In the genomic region with DNA sequence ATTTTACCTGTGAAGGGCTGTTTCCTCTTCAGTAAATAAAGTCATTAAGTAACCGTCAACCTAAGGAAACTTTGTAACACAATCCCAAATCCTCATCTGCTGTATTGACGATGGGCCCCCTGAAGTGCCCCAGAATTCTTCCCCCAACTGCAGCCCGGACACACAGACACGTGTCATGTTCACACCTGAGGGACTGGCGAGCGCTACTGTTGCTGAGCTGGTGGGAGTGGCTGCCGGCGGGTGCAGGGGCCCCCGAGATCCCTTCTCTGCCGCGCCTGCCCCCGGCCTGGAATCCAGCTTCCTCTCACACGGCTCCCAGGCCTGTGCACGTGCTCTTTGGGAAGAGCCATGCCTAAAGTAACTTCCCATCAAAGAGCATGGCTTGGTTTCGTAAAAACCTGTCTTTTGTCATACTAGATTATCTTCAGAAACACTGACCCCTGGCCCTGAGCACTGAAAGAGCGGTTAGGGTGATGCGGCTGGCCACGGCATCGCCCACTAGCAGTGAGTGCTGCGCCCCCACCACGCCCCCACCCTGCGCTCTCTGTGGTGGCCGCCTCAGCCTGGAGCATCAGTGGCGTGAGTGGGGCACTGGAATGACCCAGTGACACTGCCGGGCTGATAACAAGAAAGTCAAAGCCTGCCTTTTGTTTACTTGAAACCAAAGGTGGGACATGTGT, we compare ENCODE assay signal across 11 cellular contexts.
"Had no signal": no experiment of that assay in that cellular context is flagged by ENCODE, and none has a peak within 500 bp of the region (broad histone marks: within the 10 kb centered on the region; RNA-seq: fewer than 3 reads in every experiment).

No MANE protein-coding gene starts in this region.

- DNase-seq: activated CD4-positive, alpha-beta T cell treated with anti-CD3 and anti-CD28 coated beads, Interleukin-2, amount 10 ng/mL, durations not matched to agents 7 days and 5 days; activated CD8-positive, alpha-beta memory T cell treated with anti-CD3 and anti-CD28 coated beads for 24 hours; esophagus squamous epithelium; foreskin fibroblast; midbrain; T-helper 1 cell had no signal

- H3K27ac ChIP-seq: breast epithelium, esophagus squamous epithelium, left lung had no signal

- H3K36me3 ChIP-seq: breast epithelium had no signal

- H3K9me3 ChIP-seq: breast epithelium, esophagus squamous epithelium, left lung, tibial artery had no signal

- ATAC-seq: left lung; stimulated activated effector memory CD8-positive, alpha-beta T cell treated with anti-CD3 and anti-CD28 coated beads, Interleukin-12 subunit alpha, Interleukin-12 subunit beta, amount 100 ng/mL, for 72 hours had no signal

- H3K4me1 ChIP-seq: breast epithelium had no signal

- H3K27me3 ChIP-seq: breast epithelium, esophagus squamous epithelium, left lung, tibial artery had no signal

- H3K4me3 ChIP-seq: breast epithelium, esophagus squamous epithelium, left lung, smooth muscle cell, tibial artery had no signal
